ENCODE assay signal across 14 cellular contexts in genomic region chr11:64620286-64620962, GRCh38. TPM values are rescaled to one million over a fixed set of nuclear protein-coding genes. Genes with fewer than 3 reads are reported as not detected.
A peak's percentile ranks its signal among the peaks of the same experiment; 100 is the strongest.
DNase-seq lines count a peak whose midpoint lies in the region; ATAC-seq and TF ChIP-seq lines count a peak whose summit lies in the region.
"Had no signal": no experiment of that assay in that cellular context is flagged by ENCODE, and none has a peak within 500 bp of the region (broad histone marks: within the 10 kb centered on the region; RNA-seq: fewer than 3 reads in every experiment).

No MANE protein-coding gene starts in this region.

- H3K36me3 Mint-ChIP-seq in activated naive CD8-positive, alpha-beta T cell treated with anti-CD3 and anti-CD28 coated beads, Interleukin-2, amount 50 U/mL, for 24 hours (ENCODE audit: low read depth) = no peaks in the 10 kb centered on the region

- TF ChIP-seq CTCF in fibroblast of pulmonary artery (IDR thresholded peaks at IDR 0.05; ENCODE audit: low read length, missing control alignments) = no peak
- TF ChIP-seq CTCF in omental fat pad (IDR thresholded peaks at IDR 0.05) = no peak

- no peak overlapping the region for H3K4me3 Mint-ChIP-seq in activated naive CD8-positive, alpha-beta T cell treated with anti-CD3 and anti-CD28 coated beads, Interleukin-2, amount 50 U/mL, for 24 hours
- H3K4me3 Mint-ChIP-seq: activated T-helper 17 cell treated with anti-CD3 and anti-CD28 coated beads, Interleukin-2, amount 50 U/mL, for 72 hours had no signal

- no peaks in the 10 kb centered on the region for H3K27me3 Mint-ChIP-seq in activated naive CD8-positive, alpha-beta T cell treated with anti-CD3 and anti-CD28 coated beads, Interleukin-2, amount 50 U/mL, for 24 hours
- H3K27me3 Mint-ChIP-seq: activated T-helper 17 cell treated with anti-CD3 and anti-CD28 coated beads, Interleukin-2, amount 50 U/mL, for 72 hours had no signal

- ATAC-seq in omental fat pad (ENCODE audit: low FRiP score) (peak; percentile 21), HG03196 (IDR thresholded peaks at IDR 0.05; ENCODE audit: unreplicated experiment) (no peak), HG02642 (IDR thresholded peaks at IDR 0.05; ENCODE audit: poor library complexity, unreplicated experiment) (no peak)
- no peak for ATAC-seq in activated naive CD8-positive, alpha-beta T cell treated with anti-CD3 and anti-CD28 coated beads, Interleukin-2, amount 50 U/mL, for 24 hours
- ATAC-seq: activated T-helper 17 cell treated with anti-CD3 and anti-CD28 coated beads, Interleukin-2, amount 50 U/mL, for 72 hours; stimulated activated naive CD8-positive, alpha-beta T cell treated with anti-CD3 and anti-CD28 coated beads, Interleukin-15, Interleukin-2, amounts not matched to agents 100 U/mL and 50 U/mL, for 24 hours had no signal

- no peaks in the 10 kb centered on the region for H3K4me1 Mint-ChIP-seq in activated naive CD8-positive, alpha-beta T cell treated with anti-CD3 and anti-CD28 coated beads, Interleukin-2, amount 50 U/mL, for 24 hours

- no peaks in the 10 kb centered on the region for H3K9me3 Mint-ChIP-seq in activated naive CD8-positive, alpha-beta T cell treated with anti-CD3 and anti-CD28 coated beads, Interleukin-2, amount 50 U/mL, for 24 hours
- H3K9me3 Mint-ChIP-seq: activated T-helper 17 cell treated with anti-CD3 and anti-CD28 coated beads, Interleukin-2, amount 50 U/mL, for 72 hours had no signal

- H3K4me3 ChIP-seq in fibroblast of pulmonary artery (replicated peaks; ENCODE audit: low read depth, low read length) = no peak overlapping the region

- H3K27ac Mint-ChIP-seq in activated naive CD8-positive, alpha-beta T cell treated with anti-CD3 and anti-CD28 coated beads, Interleukin-2, amount 50 U/mL, for 24 hours = no peak overlapping the region
- H3K27ac Mint-ChIP-seq: activated T-helper 17 cell treated with anti-CD3 and anti-CD28 coated beads, Interleukin-2, amount 50 U/mL, for 72 hours had no signal

- DNase-seq in ELF-1 (ENCODE audit: low read depth, low spot score) (peak; percentile 14), NCI-H2227 (lab: John Stamatoyannopoulos, UW; ENCODE audit: unreplicated experiment) (peak; percentile 96), fibroblast of pulmonary artery (ENCODE audit: low read depth) (peak; percentile 11), omental fat pad (ENCODE audit: low spot score) (no peak), NCI-H345 (lab: John Stamatoyannopoulos, UW) (no peak)
- DNase-seq in activated naive CD8-positive, alpha-beta T cell treated with anti-CD3 and anti-CD28 coated beads, Interleukin-2, amount 50 U/mL, for 24 hours = no peak
- DNase-seq: effector CD8-positive, alpha-beta T cell; NCI-H524 treated with DMSO at 0.1 percent for 48 hours; stimulated activated CD4-positive, alpha-beta T cell treated with anti-CD3 and anti-CD28 coated beads, Interleukin-12 subunit alpha, Interleukin-12 subunit beta, amount 100 ng/mL, for 4 hours; stimulated activated naive CD8-positive, alpha-beta T cell treated with anti-CD3 and anti-CD28 coated beads, Interleukin-15, Interleukin-2, amounts not matched to agents 100 U/mL and 50 U/mL, for 24 hours had no signal

RNA-seq across cellular contexts. Expression of gene SLC22A12, which starts 29.4 kb away (rescaled TPM):
- total RNA-seq in omental fat pad = under 1 TPM in 1 of 4 donors, not detected in 3; 0.56 TPM
- total RNA-seq: activated T-helper 17 cell treated with anti-CD3 and anti-CD28 coated beads, Interleukin-2, amount 50 U/mL, for 72 hours; HT1080 had no signal

Comparison
In these comparisons a context has a peak if more than half of its experiments do, and no peak if none do; other contexts are left out.
1. DNase-seq: peak in ELF-1 (single experiment), NCI-H2227 (single experiment) and fibroblast of pulmonary artery (single experiment); none in omental fat pad (single experiment), activated naive CD8-positive, alpha-beta T cell treated with anti-CD3 and anti-CD28 coated beads, Interleukin-2, amount 50 U/mL, for 24 hours (single experiment) and NCI-H345 (single experiment).